19 cellular contexts compared by ENCODE assay signal in the genomic region with DNA sequence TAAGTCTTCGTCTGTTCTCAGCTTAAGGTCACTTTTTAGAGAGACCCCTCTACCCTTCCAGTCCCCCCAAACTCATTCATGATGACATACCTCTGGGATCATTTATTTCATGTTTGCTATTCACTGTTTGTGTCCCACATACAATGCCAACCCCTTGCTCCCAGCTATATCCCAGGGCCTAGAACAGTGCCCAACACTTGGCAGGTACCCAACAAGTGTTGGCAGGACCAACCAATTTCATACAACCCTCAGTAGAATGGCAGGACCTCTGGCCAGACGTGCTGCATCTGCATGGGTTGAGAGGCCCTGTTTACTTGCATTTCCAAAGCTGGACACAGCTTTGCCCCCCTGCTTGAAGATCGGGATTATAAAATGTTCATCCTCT.
"Had no signal": no experiment of that assay in that cellular context is flagged by ENCODE, and none has a peak within 500 bp of the region (broad histone marks: within the 10 kb centered on the region; RNA-seq: fewer than 3 reads in every experiment).

No MANE protein-coding gene starts in this region.

- H3K9me3 Mint-ChIP-seq: dendritic cell treated with granulocyte-macrophage colony-stimulating factor and Interleukin-4, amounts not matched to agents 40 ng/mL and 50 ng/mL, for 4 days; effector memory CD8-positive, alpha-beta T cell; naive thymus-derived CD4-positive, alpha-beta T cell; nephron progenitor cell; stimulated activated memory B cell treated with anti-CD40 and anti-IgM and Interleukin-4, amounts not matched to agents 10 μg/mL and 1 μg/mL and 100 μg/mL, for 72 hours; stimulated activated naive CD8-positive, alpha-beta T cell treated with anti-CD3 and anti-CD28 coated beads, Interleukin-15, amount 100 ng/mL, for 72 hours had no signal

- H3K27ac Mint-ChIP-seq: dendritic cell treated with granulocyte-macrophage colony-stimulating factor and Interleukin-4, amounts not matched to agents 40 ng/mL and 50 ng/mL, for 4 days; effector memory CD8-positive, alpha-beta T cell; nephron progenitor cell; progenitor cell of endocrine pancreas; stimulated activated memory B cell treated with anti-CD40 and anti-IgM and Interleukin-4, amounts not matched to agents 10 μg/mL and 1 μg/mL and 100 μg/mL, for 72 hours; stimulated activated naive CD8-positive, alpha-beta T cell treated with anti-CD3 and anti-CD28 coated beads, Interleukin-15, amount 100 ng/mL, for 72 hours had no signal

- H3K27me3 Mint-ChIP-seq: dendritic cell treated with granulocyte-macrophage colony-stimulating factor and Interleukin-4, amounts not matched to agents 40 ng/mL and 50 ng/mL, for 4 days; effector memory CD8-positive, alpha-beta T cell; naive thymus-derived CD4-positive, alpha-beta T cell; progenitor cell of endocrine pancreas; stimulated activated memory B cell treated with anti-CD40 and anti-IgM and Interleukin-4, amounts not matched to agents 10 μg/mL and 1 μg/mL and 100 μg/mL, for 72 hours; stimulated activated naive CD8-positive, alpha-beta T cell treated with anti-CD3 and anti-CD28 coated beads, Interleukin-15, amount 100 ng/mL, for 72 hours had no signal

- H3K4me3 Mint-ChIP-seq: dendritic cell treated with granulocyte-macrophage colony-stimulating factor and Interleukin-4, amounts not matched to agents 40 ng/mL and 50 ng/mL, for 4 days; effector memory CD8-positive, alpha-beta T cell; naive thymus-derived CD4-positive, alpha-beta T cell; nephron progenitor cell; stimulated activated memory B cell treated with anti-CD40 and anti-IgM and Interleukin-4, amounts not matched to agents 10 μg/mL and 1 μg/mL and 100 μg/mL, for 72 hours; stimulated activated naive CD8-positive, alpha-beta T cell treated with anti-CD3 and anti-CD28 coated beads, Interleukin-15, amount 100 ng/mL, for 72 hours had no signal

- ATAC-seq: effector memory CD8-positive, alpha-beta T cell; left colon; naive thymus-derived CD4-positive, alpha-beta T cell; pancreas; right cardiac atrium; stimulated activated memory B cell treated with anti-CD40 and anti-IgM and Interleukin-4, amounts not matched to agents 10 μg/mL and 1 μg/mL and 100 μg/mL, for 72 hours; stimulated activated naive CD8-positive, alpha-beta T cell treated with anti-CD3 and anti-CD28 coated beads, Interleukin-15, amount 100 ng/mL, for 72 hours; upper lobe of right lung had no signal

- DNase-seq: effector memory CD8-positive, alpha-beta T cell; esophagus squamous epithelium; foreskin fibroblast; head of caudate nucleus; left colon; mammary epithelial cell; naive thymus-derived CD4-positive, alpha-beta T cell; nephron progenitor cell; nucleus accumbens; pancreas; stimulated activated CD4-positive, alpha-beta T cell treated with anti-CD3 and anti-CD28 coated beads, Interleukin-4, amount 100 ng/mL, for 1 hour; stimulated activated CD8-positive, alpha-beta memory T cell treated with anti-CD3 and anti-CD28 coated beads, Interleukin-4, amount 100 ng/mL, for 48 hours; stimulated activated naive CD8-positive, alpha-beta T cell treated with anti-CD3 and anti-CD28 coated beads, Interleukin-15, amount 100 ng/mL, for 72 hours; testis; upper lobe of right lung had no signal
